Comparison of ENCODE assay signal across 2 cellular contexts in the genomic region with DNA sequence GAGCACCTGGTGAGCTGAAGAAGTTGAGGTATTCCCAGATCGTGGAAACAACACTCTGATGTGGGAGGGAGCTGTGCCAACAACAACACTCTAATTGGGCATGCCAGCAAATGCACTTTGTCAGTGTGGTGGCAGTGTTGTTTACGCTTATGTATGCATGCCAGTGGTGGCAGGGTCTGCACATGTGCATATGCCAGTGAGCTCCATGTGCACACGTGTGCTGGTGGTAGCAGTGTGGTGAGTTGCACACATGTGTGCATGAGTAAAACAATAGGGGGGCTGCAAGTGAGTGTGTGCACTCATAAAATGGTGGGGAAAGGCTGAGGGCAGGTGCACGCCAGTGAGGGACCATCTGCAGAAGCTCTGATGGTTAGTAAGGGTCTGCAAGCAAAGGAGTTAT.
TF ChIP-seq lines count a peak whose summit lies in the region.

No MANE protein-coding gene starts in this region.

TF ChIP-seq in HepG2, 621 proteins besides CTCF, POLR2A, EP300 and RAD21:
- TF ChIP-seq, protein P1, sequence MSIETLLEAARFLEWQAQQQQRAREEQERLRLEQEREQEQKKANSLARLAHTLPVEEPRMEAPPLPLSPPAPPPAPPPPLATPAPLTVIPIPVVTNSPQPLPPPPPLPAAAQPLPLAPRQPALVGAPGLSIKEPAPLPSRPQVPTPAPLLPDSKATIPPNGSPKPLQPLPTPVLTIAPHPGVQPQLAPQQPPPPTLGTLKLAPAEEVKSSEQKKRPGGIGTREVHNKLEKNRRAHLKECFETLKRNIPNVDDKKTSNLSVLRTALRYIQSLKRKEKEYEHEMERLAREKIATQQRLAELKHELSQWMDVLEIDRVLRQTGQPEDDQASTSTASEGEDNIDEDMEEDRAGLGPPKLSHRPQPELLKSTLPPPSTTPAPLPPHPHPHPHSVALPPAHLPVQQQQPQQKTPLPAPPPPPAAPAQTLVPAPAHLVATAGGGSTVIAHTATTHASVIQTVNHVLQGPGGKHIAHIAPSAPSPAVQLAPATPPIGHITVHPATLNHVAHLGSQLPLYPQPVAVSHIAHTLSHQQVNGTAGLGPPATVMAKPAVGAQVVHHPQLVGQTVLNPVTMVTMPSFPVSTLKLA (IDR thresholded peaks at IDR 0.05): peak; percentile 94
- no peak for TF ChIP-seq SRSF4 (IDR thresholded peaks at IDR 0.05; ENCODE audit: low read depth, low read length, poor library complexity, severe bottlenecking)
- no peak for TF ChIP-seq ZNF816 (CRISPR knock-in tag; IDR thresholded peaks at IDR 0.05; ENCODE audit: borderline replicate concordance)

TF ChIP-seq in H1, 55 proteins besides CTCF, POLR2A, EP300 and RAD21:
- TF ChIP-seq GTF2F1 (IDR thresholded peaks at IDR 0.05; ENCODE audit: borderline replicate concordance, low read depth, low read length) (no peak), POLR2AphosphoS5 (IDR thresholded peaks at IDR 0.05; ENCODE audit: low read depth, low read length) (no peak), BRCA1 (IDR thresholded peaks at IDR 0.05; ENCODE audit: low read depth, low read length) (no peak), SP4 (IDR thresholded peaks at IDR 0.05; ENCODE audit: low read length) (no peak), CREB1 (IDR thresholded peaks at IDR 0.05) (no peak), SP1 (IDR thresholded peaks at IDR 0.05; ENCODE audit: low read depth, low read length) (no peak), NANOG (IDR thresholded peaks at IDR 0.05; ENCODE audit: insufficient read depth, low read depth, low read length, poor library complexity, severe bottlenecking) (no peak), HDAC6 (IDR thresholded peaks at IDR 0.05; ENCODE audit: low read depth, low read length) (no peak), TBP (IDR thresholded peaks at IDR 0.05; ENCODE audit: low read depth, low read length) (no peak), KDM5A (IDR thresholded peaks at IDR 0.05; ENCODE audit: low read length) (no peak), RBBP5 (IDR thresholded peaks at IDR 0.05; ENCODE audit: borderline replicate concordance, low read depth, low read length) (no peak), GABPA (IDR thresholded peaks at IDR 0.05; ENCODE audit: borderline replicate concordance, insufficient read depth, low read length) (no peak), POU5F1 (IDR thresholded peaks at IDR 0.05; ENCODE audit: low read depth, low read length) (no peak), SRF (IDR thresholded peaks at IDR 0.05; ENCODE audit: low read depth, low read length) (no peak), SIN3A (conservative IDR thresholded peaks at IDR 0.05 in 1 of 2, IDR thresholded peaks at IDR 0.05 in 1 of 2; ENCODE audit: low read depth in 1 of 2, low read length in 2 of 2) (no peak), CTBP2 (IDR thresholded peaks at IDR 0.05; ENCODE audit: borderline replicate concordance, insufficient read depth, insufficient read length, low read length) (no peak), SUZ12 (IDR thresholded peaks at IDR 0.05; ENCODE audit: low read length) (no peak)
